Comparison of ENCODE assay signal across 14 cellular contexts in genomic region chr22:42643632-42644421, GRCh38. TPM values are rescaled to one million over a fixed set of nuclear protein-coding genes. Genes with fewer than 3 reads are reported as not detected.
DNase-seq lines count a peak whose midpoint lies in the region; ATAC-seq and TF ChIP-seq lines count a peak whose summit lies in the region.
"Had no signal": no experiment of that assay in that cellular context is flagged by ENCODE, and none has a peak within 500 bp of the region (broad histone marks: within the 10 kb centered on the region; RNA-seq: fewer than 3 reads in every experiment).

No MANE protein-coding gene starts in this region.

- no peaks in the 10 kb centered on the region for H3K36me3 ChIP-seq in cardiac muscle cell
- no peaks in the 10 kb centered on the region for H3K36me3 ChIP-seq in duodenal mucosa (ENCODE audit: control insufficient read depth in 1 of 2, insufficient read depth in 2 of 2, low read length in 2 of 2)
- H3K36me3 ChIP-seq in neural progenitor cell, result no peaks in the 10 kb centered on the region

- no peaks in the 10 kb centered on the region for H3K9me3 Mint-ChIP-seq in neural progenitor cell
- H3K9me3 Mint-ChIP-seq in type B pancreatic cell, result no peaks in the 10 kb centered on the region

- no peaks in the 10 kb centered on the region for H3K27me3 ChIP-seq in cardiac muscle cell
- no peaks in the 10 kb centered on the region for H3K27me3 ChIP-seq in duodenal mucosa (ENCODE audit: control insufficient read depth in 1 of 2, insufficient read depth in 2 of 2, low read length in 2 of 2)
- no peaks in the 10 kb centered on the region for H3K27me3 ChIP-seq in neural progenitor cell

- no peaks in the 10 kb centered on the region for H3F3A ChIP-seq in neural progenitor cell (ENCODE audit: low read depth)

- ATAC-seq in HG02763 (IDR thresholded peaks at IDR 0.05; ENCODE audit: unreplicated experiment), result no peak
- ATAC-seq in HG02759 (IDR thresholded peaks at IDR 0.05; ENCODE audit: unreplicated experiment), result no peak
- ATAC-seq: activated CD8-positive, alpha-beta T cell treated with anti-CD3 and anti-CD28 coated beads, Interleukin-2, amount 10 ng/mL, durations not matched to agents 7 days and 5 days had no signal

- DNase-seq in cardiac muscle cell (ENCODE audit: low read depth in 1 of 2, low spot score in 1 of 2) (no peak), cardiac septum (ENCODE audit: low spot score) (no peak), neural progenitor cell (ENCODE audit: low spot score) (no peak), type B pancreatic cell (ENCODE audit: extremely low spot score, unreplicated experiment) (no peak), mucosa of gallbladder (ENCODE audit: low spot score) (no peak)
- DNase-seq: ACHN; activated CD8-positive, alpha-beta T cell treated with anti-CD3 and anti-CD28 coated beads, Interleukin-2, amount 10 ng/mL, durations not matched to agents 7 days and 5 days; aorta; DND-41; NCI-H446; stimulated activated naive CD4-positive, alpha-beta T cell treated with Interleukin-2 at 50 U/mL for 16 hours had no signal

- no peaks in the 10 kb centered on the region for H3K9me3 ChIP-seq in cardiac muscle cell (ENCODE audit: low read depth)
- H3K9me3 ChIP-seq in duodenal mucosa (ENCODE audit: control insufficient read depth in 1 of 2, low read length in 2 of 2), result no peaks in the 10 kb centered on the region
- no peaks in the 10 kb centered on the region for H3K9me3 ChIP-seq in neural progenitor cell (ENCODE audit: low read depth)

- H3K4me1 ChIP-seq in cardiac muscle cell (ENCODE audit: low read depth) (peaks cover 55% of the 10 kb centered on the region), duodenal mucosa (ENCODE audit: control insufficient read depth in 1 of 2, insufficient read depth in 2 of 2, low read length in 2 of 2) (peaks cover 60 to 69% of the 10 kb centered on the region in 2 donors), neural progenitor cell (peaks cover 15% of the 10 kb centered on the region)

- H3K4me1 Mint-ChIP-seq in neural progenitor cell (peaks cover 16% of the 10 kb centered on the region), type B pancreatic cell (ENCODE audit: unreplicated experiment) (peaks cover 34% of the 10 kb centered on the region)

- H3K4me3 Mint-ChIP-seq in neural progenitor cell, result no peak overlapping the region
- H3K4me3 Mint-ChIP-seq in type B pancreatic cell, result peak overlapping the region; percentile 27
- H3K4me3 Mint-ChIP-seq: activated CD8-positive, alpha-beta T cell treated with anti-CD3 and anti-CD28 coated beads, Interleukin-2, amount 10 ng/mL, durations not matched to agents 7 days and 5 days had no signal

- H4K20me1 ChIP-seq in neural progenitor cell (ENCODE audit: low read depth), result peaks cover 59% of the 10 kb centered on the region

- no peak overlapping the region for H3K4me3 ChIP-seq in cardiac muscle cell
- H3K4me3 ChIP-seq in duodenal mucosa (ENCODE audit: low read depth in 1 of 2, low read length in 2 of 2), result peak overlapping the region in 1 of 2 donors; percentile 56
- no peak overlapping the region for H3K4me3 ChIP-seq in neural progenitor cell

- peaks cover 87% of the 10 kb centered on the region for H3K79me2 ChIP-seq in neural progenitor cell (ENCODE audit: low read depth)

- no peak overlapping the region for H2AFZ ChIP-seq in neural progenitor cell (replicated peaks)

- TF ChIP-seq CTCF in cardiac muscle cell (IDR thresholded peaks at IDR 0.05; ENCODE audit: low read depth, low read length), result no peak
- no peak for TF ChIP-seq CTCF in neural progenitor cell (IDR thresholded peaks at IDR 0.05)
- no peak for TF ChIP-seq CTCF in type B pancreatic cell (conservative IDR thresholded peaks at IDR 0.05)

- peak overlapping the region; percentile 7 to 58 for H3K9ac ChIP-seq in duodenal mucosa (ENCODE audit: low read depth in 1 of 2, low read length in 2 of 2)
- H3K9ac ChIP-seq in neural progenitor cell, result no peak overlapping the region

- H3K27ac Mint-ChIP-seq in neural progenitor cell, result no peak overlapping the region
- peak overlapping the region; percentile 86 for H3K27ac Mint-ChIP-seq in type B pancreatic cell
- H3K27ac Mint-ChIP-seq: activated CD8-positive, alpha-beta T cell treated with anti-CD3 and anti-CD28 coated beads, Interleukin-2, amount 10 ng/mL, durations not matched to agents 7 days and 5 days had no signal

- H3K27ac ChIP-seq in cardiac muscle cell, result peak overlapping the region; percentile 84
- no peak overlapping the region for H3K27ac ChIP-seq in duodenal mucosa (ENCODE audit: low read depth, low read length)
- H3K27ac ChIP-seq in neural progenitor cell, result no peak overlapping the region

- H3K4me2 ChIP-seq in neural progenitor cell, result peak overlapping the region; percentile 33

- intact Hi-C loops in cardiac septum (cut with DNase I), result loop anchor here (2.0 kb wide), 1 partner anchor 43 kb away; no protein-coding TSS in a partner anchor

- H3K27me3 Mint-ChIP-seq in neural progenitor cell (ENCODE audit: insufficient read depth, low read depth) (peaks cover 6% of the 10 kb centered on the region), type B pancreatic cell (no peaks in the 10 kb centered on the region)

- H3K36me3 Mint-ChIP-seq in neural progenitor cell (peaks cover 3% of the 10 kb centered on the region), type B pancreatic cell (peaks cover 4% of the 10 kb centered on the region)

RNA-seq across cellular contexts. Expression of gene ATP5MGL, which starts 3.4 kb away (rescaled TPM):
- total RNA-seq in cardiac muscle cell (0.39 TPM in 1 of 2 replicates, not detected in the other), cardiac septum (0.51 TPM), neural progenitor cell (ENCODE audit: low replicate concordance) (0.34 TPM in 1 of 2 replicates, not detected in the other), type B pancreatic cell (ENCODE audit: low replicate concordance) (0.86 and 1.1 TPM in 2 replicates), mucosa of gallbladder (1.7 TPM)
- 0.30 and 0.71 TPM in 2 replicates for polyA plus RNA-seq in cardiac muscle cell
- polyA plus RNA-seq: aorta had no signal

RNA-seq across cellular contexts. Expression of gene CYB5R3, which starts 5.4 kb away (rescaled TPM):
- 180 and 189 TPM in 2 replicates for total RNA-seq in cardiac muscle cell
- 357 and 366 TPM in 2 replicates for polyA plus RNA-seq in cardiac muscle cell
- total RNA-seq in cardiac septum, result 428 TPM
- 21.6 and 61.5 TPM in 2 replicates for total RNA-seq in neural progenitor cell (ENCODE audit: low replicate concordance)
- 89.3 and 102 TPM in 2 replicates for total RNA-seq in type B pancreatic cell (ENCODE audit: low replicate concordance)
- total RNA-seq in mucosa of gallbladder, result 240 TPM

RNA-seq across cellular contexts. Expression of gene POLDIP3, which starts 29.1 kb away (rescaled TPM):
- total RNA-seq in cardiac muscle cell, result 41.5 and 58.8 TPM in 2 replicates
- 63.1 and 92.3 TPM in 2 replicates for polyA plus RNA-seq in cardiac muscle cell
- total RNA-seq in cardiac septum, result 34.9 TPM
- total RNA-seq in neural progenitor cell (ENCODE audit: low replicate concordance), result 37.8 and 67.2 TPM in 2 replicates
- total RNA-seq in type B pancreatic cell (ENCODE audit: low replicate concordance), result 75.6 and 86.9 TPM in 2 replicates
- total RNA-seq in mucosa of gallbladder, result 75.8 TPM
